Comparison of ENCODE assay signal across 25 cellular contexts in genomic region chr1:35590476-35591040, GRCh38. TPM values are rescaled to one million over a fixed set of nuclear protein-coding genes. Genes with fewer than 3 reads are reported as not detected.
DNase-seq lines count a peak whose midpoint lies in the region; ATAC-seq, FAIRE-seq and TF ChIP-seq lines count a peak whose summit lies in the region.
"Had no signal": no experiment of that assay in that cellular context is flagged by ENCODE, and none has a peak within 500 bp of the region (broad histone marks: within the 10 kb centered on the region; RNA-seq: fewer than 3 reads in every experiment).

No MANE protein-coding gene starts in this region.

- POLR2A ChIA-PET in HEK293 (lab: Yijun Ruan, JAX): interaction anchor here (1.4 kb wide), 1 partner anchor 179 kb away, joined by 4 read pairs; the partner anchor contains the start of gene CLSPN
- POLR2A ChIA-PET in K562 (lab: Yijun Ruan, JAX): interaction anchor here (0.8 kb wide), 1 partner anchor 9 kb away, joined by 3 read pairs; no protein-coding TSS in a partner anchor

- intact Hi-C loops in K562 (cut with micrococcal nuclease) (no loop called here), gastrocnemius medialis (cut with DNase I; ENCODE audit: low total_unique reads) (no loop called here)

- no peaks in the 10 kb centered on the region for H3K79me2 ChIP-seq in K562 (ENCODE audit: control insufficient read depth, insufficient read depth, low read length)

- H3K23ac ChIP-seq in neuronal stem cell (ENCODE audit: low read depth, low read length, poor library complexity): peak overlapping the region; percentile 57

- peak; percentile 77 for FAIRE-seq in HTR-8/SVneo (lab: Jason Lieb, UNC)
- FAIRE-seq in K562 (lab: Jason Lieb, UNC): no peak
- FAIRE-seq: HepG2 had no signal

- no peak overlapping the region for H3K14ac ChIP-seq in neuronal stem cell (ENCODE audit: low read length)

- 85% methylated on average over 25 of the region's 25 CpGs for whole genome bisulfite sequencing in K562 (ENCODE audit: insufficient coverage, low coverage, missing lambda C conversion rate)
- no CpG with 5 or more reads among the region's 25 CpGs for WGBS in neuronal stem cell (ENCODE audit: extremely low coverage in 2 of 2, insufficient read length in 2 of 2, insufficient replicate concordance in 1 of 2), 2 donors

- H3K9me3 ChIP-seq in HEK293 (ENCODE audit: control insufficient read depth, insufficient read depth, low read depth, low read length) (no peaks in the 10 kb centered on the region), K562 (replicated peaks; ENCODE audit: control insufficient read depth, insufficient read depth, low read depth, low read length) (no peaks in the 10 kb centered on the region), neuronal stem cell (replicated peaks in 1 of 2; ENCODE audit: control insufficient read depth in 2 of 2, insufficient read depth in 1 of 2, low read depth in 1 of 2, low read length in 2 of 2) (no peaks in the 10 kb centered on the region), gastrocnemius medialis (no peaks in the 10 kb centered on the region)
- H3K9me3 ChIP-seq: MG63 had no signal

- H2BK120ac ChIP-seq in neuronal stem cell (ENCODE audit: low read depth, low read length): no peak overlapping the region

- H3K4me3 ChIP-seq in HEK293 (ENCODE audit: low read depth, low read length): no peak overlapping the region
- H3K4me3 ChIP-seq in K562: no peak overlapping the region
- peak overlapping the region in 1 of 2 donors; percentile 70 for H3K4me3 ChIP-seq in neuronal stem cell (ENCODE audit: low read length in 2 of 2)
- no peak overlapping the region for H3K4me3 ChIP-seq in gastrocnemius medialis
- H3K4me3 ChIP-seq: MG63 had no signal

- TF ChIP-seq EP300 in K562 (IDR thresholded peaks at IDR 0.05; ENCODE audit: low read length): no peak

- no peak overlapping the region for H2AK5ac ChIP-seq in neuronal stem cell (ENCODE audit: low read depth, low read length)

- ATAC-seq in K562 (no peak), gastrocnemius medialis (no peak), HG03565 (IDR thresholded peaks at IDR 0.05; ENCODE audit: unreplicated experiment) (no peak)
- ATAC-seq: HepG2 had no signal

- CTCF ChIA-PET in HEK293 (lab: Yijun Ruan, JAX) (interaction anchor here (0.7 kb wide), 1 partner anchor 125 kb away, joined by 4 read pairs; no protein-coding TSS in a partner anchor), K562 (lab: Yijun Ruan, JAX; ENCODE audit: low intra/inter-chr PET ratio) (no interaction called here)

- no peak overlapping the region for H4K91ac ChIP-seq in neuronal stem cell (ENCODE audit: low read depth, low read length, poor library complexity)

- no peak overlapping the region for H3K4me2 ChIP-seq in K562 (ENCODE audit: insufficient read depth, low read length)
- H3K4me2 ChIP-seq in neuronal stem cell (ENCODE audit: insufficient read depth, low read length, poor library complexity, severe bottlenecking): no peak overlapping the region

- DNase-seq in HTR-8/SVneo (ENCODE audit: insufficient read length, low spot score): no peak
- DNase-seq in K562 (ENCODE audit: extremely low read depth in 1 of 4, low spot score in 3 of 4): no peak
- DNase-seq in neuronal stem cell (ENCODE audit: low spot score): no peak
- DNase-seq in OCI-M1 (lab: John Stamatoyannopoulos, UW): no peak
- DNase-seq in gastrocnemius medialis: no peak
- DNase-seq: C1 segment of cervical spinal cord; CD4-positive, alpha-beta memory T cell; COR-L47; DMS53; GOT3; HCEC 1CT; KBM-7; MG63; NCI-H1105 treated with DMSO at 0.1 percent for 48 hours; NCI-H146; NCI-H1930; NCI-H2107; NCI-H345; NCI-H510A treated with DMSO at 0.1 percent for 48 hours; SHP77 treated with DMSO at 0.1 percent for 48 hours; T-helper 1 cell had no signal

- H2BK5ac ChIP-seq in neuronal stem cell (ENCODE audit: low read length): no peak overlapping the region

- in situ Hi-C loops in K562 (cut with MboI): no loop called here
- in situ Hi-C loops in gastrocnemius medialis (cut with MboI; ENCODE audit: low sequenced_read_pairs in 4 of 4): no loop called here

- H2BK15ac ChIP-seq in neuronal stem cell (ENCODE audit: low read length): no peak overlapping the region

- no peak for TF ChIP-seq POLR2A in K562 (conservative IDR thresholded peaks at IDR 0.05)
- TF ChIP-seq POLR2A in gastrocnemius medialis (IDR thresholded peaks at IDR 0.05): no peak

- H3K4ac ChIP-seq in neuronal stem cell (ENCODE audit: low read length): no peak overlapping the region

- H3K27ac ChIP-seq in HEK293 (ENCODE audit: extremely low read depth, low read depth, low read length): no peak overlapping the region
- no peak overlapping the region for H3K27ac ChIP-seq in K562 (ENCODE audit: extremely low read depth, low read depth, low read length)
- H3K27ac ChIP-seq in neuronal stem cell (replicated peaks; ENCODE audit: low read length): no peak overlapping the region
- H3K27ac ChIP-seq in gastrocnemius medialis: no peak overlapping the region

- H3K36me3 ChIP-seq in HEK293 (ENCODE audit: control insufficient read depth in 2 of 2, insufficient read depth in 1 of 2, low read length in 2 of 2): peaks cover 0 to 15% of the 10 kb centered on the region in 2 experiments; a peak in 1 of 3 replicates
- peaks cover 2% of the 10 kb centered on the region; the same call in 1 of the 3 replicates for H3K36me3 ChIP-seq in K562 (ENCODE audit: control insufficient read depth, insufficient read depth, low read length)
- H3K36me3 ChIP-seq in neuronal stem cell (replicated peaks in 1 of 2; ENCODE audit: control insufficient read depth in 2 of 2, insufficient read depth in 2 of 2, low read length in 2 of 2): peaks cover under 1 to 4% of the 10 kb centered on the region in 2 donors
- H3K36me3 ChIP-seq in gastrocnemius medialis: no peaks in the 10 kb centered on the region
- H3K36me3 ChIP-seq: MG63 had no signal

- no peaks in the 10 kb centered on the region for H3K79me1 ChIP-seq in neuronal stem cell (ENCODE audit: low read depth, low read length)

- H3K27me3 ChIP-seq in K562 (ENCODE audit: control insufficient read depth in 2 of 2, insufficient read depth in 2 of 2, low read length in 2 of 2) (no peaks in the 10 kb centered on the region), neuronal stem cell (ENCODE audit: control insufficient read depth in 3 of 3, insufficient read depth in 3 of 3, low read depth in 1 of 3, low read length in 3 of 3) (no peaks in the 10 kb centered on the region), gastrocnemius medialis (no peaks in the 10 kb centered on the region)
- H3K27me3 ChIP-seq: MG63 had no signal

- peak overlapping the region; percentile 38 for H3K18ac ChIP-seq in neuronal stem cell (ENCODE audit: low read length)

- H4K20me1 ChIP-seq in K562 (replicated peaks; ENCODE audit: control insufficient read depth, insufficient read depth, low read length): no peaks in the 10 kb centered on the region

- no peak for TF ChIP-seq RAD21 in K562 (CRISPR knock-in tag; conservative IDR thresholded peaks at IDR 0.05 in 1 of 2, IDR thresholded peaks at IDR 0.05 in 1 of 2)

- H3K9ac ChIP-seq in K562 (ENCODE audit: insufficient read depth in 1 of 2, low read depth in 2 of 2, low read length in 2 of 2) (peak overlapping the region in 1 of 2 experiments; percentile 51; a peak in 1 of 4 replicates), neuronal stem cell (ENCODE audit: low read depth, low read length, poor library complexity) (peak overlapping the region; percentile 32)

- TF ChIP-seq CTCF in HEK293 (tag by site-specific recombination; IDR thresholded peaks at IDR 0.05) (no peak), K562 (IDR thresholded peaks at IDR 0.05 in 2 of 3, conservative IDR thresholded peaks at IDR 0.05 in 1 of 3; ENCODE audit: insufficient read depth in 2 of 3, low read depth in 1 of 3, low read length in 3 of 3) (no peak), gastrocnemius medialis (IDR thresholded peaks at IDR 0.05 in 4 of 5, conservative IDR thresholded peaks at IDR 0.05 in 1 of 5) (no peak)

- BruUV-seq in K562 (replicated peaks; lab: Mats Ljungman, UMichigan): no TSS peak

- H2BK12ac ChIP-seq in neuronal stem cell (ENCODE audit: low read length): no peak overlapping the region

- H2AFZ ChIP-seq in K562 (ENCODE audit: low read depth, low read length) (no peak overlapping the region), neuronal stem cell (ENCODE audit: low read length) (no peak overlapping the region)

- H3K4me1 ChIP-seq in HEK293 (ENCODE audit: control insufficient read depth, insufficient read depth, low read length) (no peaks in the 10 kb centered on the region), K562 (replicated peaks in 1 of 2; ENCODE audit: control insufficient read depth in 2 of 2, insufficient read depth in 2 of 2, low read length in 2 of 2) (peaks cover 4 to 10% of the 10 kb centered on the region in 2 experiments; a peak in 3 of 5 replicates), neuronal stem cell (ENCODE audit: control insufficient read depth in 2 of 2, insufficient read depth in 1 of 2, low read depth in 1 of 2, low read length in 2 of 2) (no peaks in the 10 kb centered on the region), gastrocnemius medialis (no peaks in the 10 kb centered on the region)

- peak overlapping the region; percentile 5 for H4K8ac ChIP-seq in neuronal stem cell (ENCODE audit: low read depth, low read length)

- H3K9me1 ChIP-seq in K562 (ENCODE audit: control insufficient read depth, insufficient read depth, low read length): no peaks in the 10 kb centered on the region

RNA-seq across cellular contexts. Expression of gene TFAP2E, which starts 17.4 kb away (rescaled TPM):
- total RNA-seq in K562 (2011; cell fraction: chromatin; rRNA removed; ENCODE audit: low replicate concordance): 0.30 and 0.44 TPM in 2 replicates
- total RNA-seq in K562 (2011; cell fraction: nucleolus; rRNA removed): 0.39 TPM in 1 of 2 replicates, not detected in the other
- 0.81 TPM in 1 of 2 replicates, not detected in the other for total RNA-seq in K562 (2011; cell fraction: nucleoplasm; rRNA removed)
- total RNA-seq in K562 (2014; rRNA removed) (not detected in 2 replicates), K562 (2014; rRNA removed; fragmentation: Illumina TruSeq; extraction: Trizol) (not detected in 2 replicates), K562 (2015; rRNA removed; fragmentation: Illumina TruSeq; extraction: Trizol) (0.11 TPM in 1 of 2 replicates, not detected in the other), K562 (2021) (not detected in 2 replicates), gastrocnemius medialis (not detected)
- polyA plus RNA-seq in K562 (2011; rRNA removed) (0.07 and 0.11 TPM in 2 replicates), K562 (2014; fragmentation: Illumina TruSeq; extraction: Trizol) (not detected in 2 replicates), K562 (2014; fragmentation: Nextera tagmentation; extraction: Ambion mirVana) (under 1 TPM; 0.03 to 0.06 TPM), K562 (2014; rRNA removed) (0.04 and 0.07 TPM in 2 replicates)
- not detected in 2 replicates for polyA plus RNA-seq in K562 (2011; cell fraction: cytosol; rRNA removed)
- polyA plus RNA-seq in K562 (2011; cell fraction: nucleus; rRNA removed): 0.31 and 0.38 TPM in 2 replicates
- 0.20 and 0.58 TPM in 2 replicates for polyA plus RNA-seq in K562 (2012)
- 0.14 TPM in 1 of 2 replicates, not detected in the other for polyA minus RNA-seq in K562 (2011; rRNA and poly(A)+ RNA removed)
- polyA minus RNA-seq in K562 (2011; cell fraction: cytosol; rRNA and poly(A)+ RNA removed): not detected in 2 replicates
- polyA minus RNA-seq in K562 (2011; cell fraction: nucleus; rRNA and poly(A)+ RNA removed): not detected in 2 replicates
- 0.25 TPM for polyA plus RNA-seq in neuronal stem cell (2013, experiment 1 of 2)
- polyA plus RNA-seq in neuronal stem cell (2013, experiment 2 of 2): 0.24 TPM
- total RNA-seq: G401 had no signal

RNA-seq across cellular contexts. Expression of gene NCDN, which starts 33.0 kb away (rescaled TPM):
- total RNA-seq in K562 (2011; cell fraction: chromatin; rRNA removed; ENCODE audit: low replicate concordance): 18.2 and 51.7 TPM in 2 replicates
- total RNA-seq in K562 (2011; cell fraction: nucleolus; rRNA removed): 35.4 and 36.2 TPM in 2 replicates
- total RNA-seq in K562 (2011; cell fraction: nucleoplasm; rRNA removed): 27.1 and 28.9 TPM in 2 replicates
- total RNA-seq in K562 (2014; rRNA removed) (16.4 and 20.4 TPM in 2 replicates), K562 (2014; rRNA removed; fragmentation: Illumina TruSeq; extraction: Trizol) (4.5 and 5.4 TPM in 2 replicates), K562 (2015; rRNA removed; fragmentation: Illumina TruSeq; extraction: Trizol) (10.7 and 13.3 TPM in 2 replicates), K562 (2021) (33.5 and 35.1 TPM in 2 replicates), gastrocnemius medialis (10 to 100 TPM in 3 of 4 donors, 1 to 10 TPM in 1; 8.7 to 16.8 (median 14.0) TPM)
- polyA plus RNA-seq in K562 (2011; rRNA removed) (8.1 and 14.6 TPM in 2 replicates), K562 (2014; fragmentation: Illumina TruSeq; extraction: Trizol) (16.0 and 26.9 TPM in 2 replicates), K562 (2014; fragmentation: Nextera tagmentation; extraction: Ambion mirVana) (1 to 10 TPM; 1.9 to 2.6 TPM), K562 (2014; rRNA removed) (20.0 and 24.8 TPM in 2 replicates)
- 11.3 and 22.9 TPM in 2 replicates for polyA plus RNA-seq in K562 (2011; cell fraction: cytosol; rRNA removed)
- polyA plus RNA-seq in K562 (2011; cell fraction: nucleus; rRNA removed): 32.8 and 67.9 TPM in 2 replicates
- 23.9 and 26.1 TPM in 2 replicates for polyA plus RNA-seq in K562 (2012)
- 4.9 and 5.2 TPM in 2 replicates for polyA minus RNA-seq in K562 (2011; rRNA and poly(A)+ RNA removed)
- polyA minus RNA-seq in K562 (2011; cell fraction: cytosol; rRNA and poly(A)+ RNA removed): 13.6 and 15.4 TPM in 2 replicates
- 16.6 and 17.4 TPM in 2 replicates for polyA minus RNA-seq in K562 (2011; cell fraction: nucleus; rRNA and poly(A)+ RNA removed)
- 9.2 TPM for polyA plus RNA-seq in neuronal stem cell (2013, experiment 1 of 2)
- 9.4 TPM for polyA plus RNA-seq in neuronal stem cell (2013, experiment 2 of 2)

RNA-seq across cellular contexts. Expression of gene KIAA0319L, which starts 33.4 kb away (rescaled TPM):
- 218 and 257 TPM in 2 replicates for total RNA-seq in K562 (2011; cell fraction: chromatin; rRNA removed; ENCODE audit: low replicate concordance)
- total RNA-seq in K562 (2011; cell fraction: nucleolus; rRNA removed): 151 and 178 TPM in 2 replicates
- total RNA-seq in K562 (2011; cell fraction: nucleoplasm; rRNA removed): 203 and 242 TPM in 2 replicates
- total RNA-seq in K562 (2014; rRNA removed) (22.7 and 26.9 TPM in 2 replicates), K562 (2014; rRNA removed; fragmentation: Illumina TruSeq; extraction: Trizol) (29.3 and 30.2 TPM in 2 replicates), K562 (2015; rRNA removed; fragmentation: Illumina TruSeq; extraction: Trizol) (25.0 and 27.4 TPM in 2 replicates), K562 (2021) (32.7 and 33.2 TPM in 2 replicates), gastrocnemius medialis (10 to 100 TPM; 44.4 to 85.0 (median 69.2) TPM)
- polyA plus RNA-seq in K562 (2011; rRNA removed) (51.7 and 66.5 TPM in 2 replicates), K562 (2014; fragmentation: Illumina TruSeq; extraction: Trizol) (32.2 and 40.1 TPM in 2 replicates), K562 (2014; fragmentation: Nextera tagmentation; extraction: Ambion mirVana) (1 to 10 TPM; 2.4 to 5.9 TPM), K562 (2014; rRNA removed) (23.4 and 28.5 TPM in 2 replicates)
- polyA plus RNA-seq in K562 (2011; cell fraction: cytosol; rRNA removed): 29.9 and 48.2 TPM in 2 replicates
- polyA plus RNA-seq in K562 (2011; cell fraction: nucleus; rRNA removed): 76.5 and 77.3 TPM in 2 replicates
- 29.4 and 50.6 TPM in 2 replicates for polyA plus RNA-seq in K562 (2012)
- 84.3 and 87.6 TPM in 2 replicates for polyA minus RNA-seq in K562 (2011; rRNA and poly(A)+ RNA removed)
- polyA minus RNA-seq in K562 (2011; cell fraction: cytosol; rRNA and poly(A)+ RNA removed): 28.8 and 38.0 TPM in 2 replicates
- polyA minus RNA-seq in K562 (2011; cell fraction: nucleus; rRNA and poly(A)+ RNA removed): 47.7 and 95.0 TPM in 2 replicates
- polyA plus RNA-seq in neuronal stem cell (2013, experiment 1 of 2): 28.2 TPM
- 29.4 TPM for polyA plus RNA-seq in neuronal stem cell (2013, experiment 2 of 2)

RNA-seq across cellular contexts. Expression of gene PSMB2, which starts 50.8 kb away (rescaled TPM):
- 31.2 and 38.1 TPM in 2 replicates for total RNA-seq in K562 (2011; cell fraction: chromatin; rRNA removed; ENCODE audit: low replicate concordance)
- 24.7 and 27.5 TPM in 2 replicates for total RNA-seq in K562 (2011; cell fraction: nucleolus; rRNA removed)
- 46.6 and 87.8 TPM in 2 replicates for total RNA-seq in K562 (2011; cell fraction: nucleoplasm; rRNA removed)
- total RNA-seq in K562 (2014; rRNA removed): 71.7 and 103 TPM in 2 replicates
- total RNA-seq in K562 (2014; rRNA removed; fragmentation: Illumina TruSeq; extraction: Trizol): 144 and 145 TPM in 2 replicates
- 140 and 155 TPM in 2 replicates for total RNA-seq in K562 (2015; rRNA removed; fragmentation: Illumina TruSeq; extraction: Trizol)
- 231 and 235 TPM in 2 replicates for total RNA-seq in K562 (2021)
- 165 and 171 TPM in 2 replicates for polyA plus RNA-seq in K562 (2011; rRNA removed)
- polyA plus RNA-seq in K562 (2011; cell fraction: cytosol; rRNA removed): 180 and 190 TPM in 2 replicates
- polyA plus RNA-seq in K562 (2011; cell fraction: nucleus; rRNA removed): 68.1 and 83.6 TPM in 2 replicates
- 147 and 203 TPM in 2 replicates for polyA plus RNA-seq in K562 (2012)
- polyA plus RNA-seq in K562 (2014; fragmentation: Illumina TruSeq; extraction: Trizol): 283 and 321 TPM in 2 replicates
- 100 to 1,000 TPM; 499 to 543 TPM for polyA plus RNA-seq in K562 (2014; fragmentation: Nextera tagmentation; extraction: Ambion mirVana)
- polyA plus RNA-seq in K562 (2014; rRNA removed): 150 and 162 TPM in 2 replicates
- polyA minus RNA-seq in K562 (2011; rRNA and poly(A)+ RNA removed): 117 and 126 TPM in 2 replicates
- polyA minus RNA-seq in K562 (2011; cell fraction: cytosol; rRNA and poly(A)+ RNA removed): 108 and 118 TPM in 2 replicates
- 13.2 and 23.4 TPM in 2 replicates for polyA minus RNA-seq in K562 (2011; cell fraction: nucleus; rRNA and poly(A)+ RNA removed)
- 128 TPM for polyA plus RNA-seq in neuronal stem cell (2013, experiment 1 of 2)
- 125 TPM for polyA plus RNA-seq in neuronal stem cell (2013, experiment 2 of 2)
- 100 to 1,000 TPM in 1 of 4 donors, 10 to 100 TPM in 3; 65.2 to 119 (median 89.9) TPM for total RNA-seq in gastrocnemius medialis
